11 cellular contexts compared by ENCODE assay signal in genomic region chr1:30740952-30741894, GRCh38. TPM values are rescaled to one million over a fixed set of nuclear protein-coding genes. Genes with fewer than 3 reads are reported as not detected.
DNase-seq lines count a peak whose midpoint lies in the region; ATAC-seq and TF ChIP-seq lines count a peak whose summit lies in the region.
"Had no signal": no experiment of that assay in that cellular context is flagged by ENCODE, and none has a peak within 500 bp of the region (broad histone marks: within the 10 kb centered on the region; RNA-seq: fewer than 3 reads in every experiment).

No MANE protein-coding gene starts in this region.

- H3K36me3 ChIP-seq in HEK293 (ENCODE audit: control insufficient read depth in 2 of 2, insufficient read depth in 1 of 2, low read length in 2 of 2) = no peaks in the 10 kb centered on the region
- no peaks in the 10 kb centered on the region for H3K36me3 ChIP-seq in gastrocnemius medialis

- in situ Hi-C loops in gastrocnemius medialis (cut with MboI; ENCODE audit: low sequenced_read_pairs in 4 of 4) = no loop called here

- TF ChIP-seq CTCF in Calu3 (IDR thresholded peaks at IDR 0.05; ENCODE audit: unreplicated experiment) (no peak), HEK293 (tag by site-specific recombination; IDR thresholded peaks at IDR 0.05) (no peak), WTC11 (IDR thresholded peaks at IDR 0.05) (no peak), gastrocnemius medialis (IDR thresholded peaks at IDR 0.05 in 4 of 5, conservative IDR thresholded peaks at IDR 0.05 in 1 of 5) (no peak)

- H3K36me3 Mint-ChIP-seq in Calu3 (ENCODE audit: insufficient read depth, unreplicated experiment) (no peaks in the 10 kb centered on the region), WTC11 (no peaks in the 10 kb centered on the region)

- no peak for TF ChIP-seq POLR2A in gastrocnemius medialis (IDR thresholded peaks at IDR 0.05)

- BruUV-seq in Calu3 (replicated peaks; lab: Mats Ljungman, UMichigan) = no TSS peak

- H3K9me3 ChIP-seq in HEK293 (ENCODE audit: control insufficient read depth, insufficient read depth, low read depth, low read length) (no peaks in the 10 kb centered on the region), gastrocnemius medialis (no peaks in the 10 kb centered on the region)

- H3K4me1 ChIP-seq in HEK293 (ENCODE audit: control insufficient read depth, insufficient read depth, low read length) = no peaks in the 10 kb centered on the region
- no peaks in the 10 kb centered on the region for H3K4me1 ChIP-seq in gastrocnemius medialis

- H3K27me3 Mint-ChIP-seq in Calu3 (ENCODE audit: unreplicated experiment) = no peaks in the 10 kb centered on the region
- no peaks in the 10 kb centered on the region for H3K27me3 Mint-ChIP-seq in WTC11 (ENCODE audit: low read depth)

- POLR2A ChIA-PET in HEK293 (lab: Yijun Ruan, JAX) (no interaction called here), WTC11 (lab: Charles Lee) (no interaction called here)

- H3K27ac Mint-ChIP-seq in Calu3 (ENCODE audit: unreplicated experiment) = no peak overlapping the region
- no peak overlapping the region for H3K27ac Mint-ChIP-seq in WTC11

- ATAC-seq in WTC11 = peak; percentile 29; the same call in 1 of the 2 replicates
- ATAC-seq in GM18520 (IDR thresholded peaks at IDR 0.05; ENCODE audit: unreplicated experiment) = no peak
- no peak for ATAC-seq in gastrocnemius medialis
- ATAC-seq in HG02798 (IDR thresholded peaks at IDR 0.05; ENCODE audit: poor library complexity, unreplicated experiment) = no peak
- ATAC-seq in GM21576 (IDR thresholded peaks at IDR 0.05; ENCODE audit: unreplicated experiment) = no peak

- H3K4me1 Mint-ChIP-seq in Calu3 (ENCODE audit: low read depth, unreplicated experiment) (peaks cover 16% of the 10 kb centered on the region), WTC11 (peaks cover 16% of the 10 kb centered on the region)

- H3K4me3 Mint-ChIP-seq in Calu3 (ENCODE audit: low read depth, unreplicated experiment) = no peak overlapping the region
- H3K4me3 Mint-ChIP-seq in WTC11 = no peak overlapping the region

- peaks cover 5% of the 10 kb centered on the region for H3K9me3 Mint-ChIP-seq in Calu3 (ENCODE audit: low read depth, unreplicated experiment)
- H3K9me3 Mint-ChIP-seq in WTC11 = no peaks in the 10 kb centered on the region

- DNase-seq in Calu3 = peak; percentile 46
- DNase-seq in WTC11 (ENCODE audit: low spot score) = no peak
- peak; percentile 27 for DNase-seq in kidney glomerular epithelial cell (lab: John Stamatoyannopoulos, UW)
- DNase-seq in gastrocnemius medialis = no peak
- DNase-seq: cerebellar nuclear complex, NCI-H510A treated with DMSO at 0.1 percent for 48 hours, occipital lobe had no signal

- intact Hi-C loops in Calu3 (cut with micrococcal nuclease; ENCODE audit: unreplicated experiment) = no loop called here
- intact Hi-C loops in gastrocnemius medialis (cut with DNase I; ENCODE audit: low total_unique reads) = no loop called here

- CTCF ChIA-PET in Calu3 (lab: Charles Lee) = interaction anchor here (0.6 to 1.0 kb wide), 3 partner anchors 38 to 1026 kb away, joined by 3 to 4 read pairs (median 4); no protein-coding TSS in a partner anchor
- CTCF ChIA-PET in HEK293 (lab: Yijun Ruan, JAX) = interaction anchor here (1.1 kb wide), 2 partner anchors 41 to 170 kb away, joined by 3 to 5 read pairs; no protein-coding TSS in a partner anchor
- CTCF ChIA-PET in WTC11 (lab: Charles Lee) = interaction anchor here (1.0 to 2.8 kb wide), 3 partner anchors 14 to 170 kb away, joined by 3 to 14 read pairs (median 5); no protein-coding TSS in a partner anchor

- H3K4me3 ChIP-seq in HEK293 (ENCODE audit: low read depth, low read length) (no peak overlapping the region), gastrocnemius medialis (no peak overlapping the region)

- H3K27me3 ChIP-seq in gastrocnemius medialis = no peaks in the 10 kb centered on the region

- H3K27ac ChIP-seq in HEK293 (ENCODE audit: extremely low read depth, low read depth, low read length) (no peak overlapping the region), gastrocnemius medialis (no peak overlapping the region)

TF ChIP-seq in HEK293, 187 proteins besides CTCF, POLR2A, EP300 and RAD21 (continues in another document):
- TF ChIP-seq ZNF140 (tag by site-specific recombination; IDR thresholded peaks at IDR 0.05) (no peak), PRDM1 (tag by site-specific recombination; IDR thresholded peaks at IDR 0.05) (peak; percentile 75), GLIS2 (tag by site-specific recombination; IDR thresholded peaks at IDR 0.05) (0 out of 2 replicates have a peak, but pooled peaks have one; percentile 11), ZNF394 (tag by site-specific recombination; IDR thresholded peaks at IDR 0.05; ENCODE audit: borderline replicate concordance) (no peak), ZNF202 (tag by site-specific recombination; IDR thresholded peaks at IDR 0.05; ENCODE audit: borderline replicate concordance) (no peak), ZNF645 (tag by site-specific recombination; IDR thresholded peaks at IDR 0.05) (no peak), ZNF596 (tag by site-specific recombination; IDR thresholded peaks at IDR 0.05) (no peak), ZNF423 (tag by site-specific recombination; IDR thresholded peaks at IDR 0.05) (no peak), ZBTB7A (tag by site-specific recombination; IDR thresholded peaks at IDR 0.05; ENCODE audit: low read depth) (0 out of 2 replicates have a peak, but pooled peaks have one; percentile 10), SCRT1 (tag by site-specific recombination; IDR thresholded peaks at IDR 0.05; ENCODE audit: borderline replicate concordance) (no peak), HOXA7 (CRISPR knock-in tag; IDR thresholded peaks at IDR 0.05; ENCODE audit: borderline replicate concordance) (no peak), ZNF560 (tag by site-specific recombination; IDR thresholded peaks at IDR 0.05; ENCODE audit: borderline replicate concordance) (no peak), ZNF416 (tag by site-specific recombination; IDR thresholded peaks at IDR 0.05) (no peak)

TF ChIP-seq in WTC11, 78 proteins besides CTCF, POLR2A, EP300 and RAD21 (continues in another document):
- TF ChIP-seq ZNF423 (CRISPR knock-in tag; IDR thresholded peaks at IDR 0.05) = no peak
- no peak for TF ChIP-seq SMAD3 (CRISPR knock-in tag; IDR thresholded peaks at IDR 0.05; ENCODE audit: borderline replicate concordance)
- no peak for TF ChIP-seq ZNF425 (CRISPR knock-in tag; conservative IDR thresholded peaks at IDR 0.05)
- TF ChIP-seq SMAD4 (CRISPR knock-in tag; IDR thresholded peaks at IDR 0.05) = no peak
- TF ChIP-seq TP53 (CRISPR knock-in tag; IDR thresholded peaks at IDR 0.05) = no peak
- no peak for TF ChIP-seq NR1H2 (CRISPR knock-in tag; IDR thresholded peaks at IDR 0.05)
- no peak for TF ChIP-seq ZNF281 (CRISPR knock-in tag; IDR thresholded peaks at IDR 0.05)
- TF ChIP-seq FOXJ3 (CRISPR knock-in tag; IDR thresholded peaks at IDR 0.05; ENCODE audit: borderline replicate concordance) = no peak
- TF ChIP-seq ZNF219 (CRISPR knock-in tag; IDR thresholded peaks at IDR 0.05; ENCODE audit: borderline replicate concordance) = no peak
- TF ChIP-seq ZNF416 (CRISPR knock-in tag; IDR thresholded peaks at IDR 0.05) = no peak
- TF ChIP-seq NFATC4 (CRISPR knock-in tag; IDR thresholded peaks at IDR 0.05) = no peak
- no peak for TF ChIP-seq ZNF121 (CRISPR knock-in tag; IDR thresholded peaks at IDR 0.05)
- no peak for TF ChIP-seq GRHL2 (CRISPR knock-in tag; IDR thresholded peaks at IDR 0.05; ENCODE audit: insufficient replicate concordance, severe bottlenecking)

RNA-seq across cellular contexts. Expression of gene LAPTM5, which starts 16.4 kb away (rescaled TPM):
- total RNA-seq in Calu3 (2022) = not detected in 2 replicates
- total RNA-seq in WTC11 (2021) = 1.3 to 1.5 TPM (median 1.3 TPM) in 3 replicates
- 10 to 100 TPM in 2 of 4 donors, 1 to 10 TPM in 2; 2.3 to 14.8 (median 10.1) TPM for total RNA-seq in gastrocnemius medialis

RNA-seq across cellular contexts. Expression of gene MATN1, which starts 17.8 kb away (rescaled TPM):
- not detected in 2 replicates for total RNA-seq in Calu3 (2022)
- total RNA-seq in WTC11 (2021) = 0.16 to 0.25 TPM (median 0.24 TPM) in 3 replicates
- total RNA-seq in gastrocnemius medialis = not detected

Comparison
In these comparisons a context has a peak if more than half of its experiments do, and no peak if none do; other contexts are left out.
1. DNase-seq: peak in Calu3 (single experiment) and kidney glomerular epithelial cell (single experiment); none in WTC11 (single experiment) and gastrocnemius medialis (0 of 2).